ENCODE assay signal across 1 cellular context in the genomic region with DNA sequence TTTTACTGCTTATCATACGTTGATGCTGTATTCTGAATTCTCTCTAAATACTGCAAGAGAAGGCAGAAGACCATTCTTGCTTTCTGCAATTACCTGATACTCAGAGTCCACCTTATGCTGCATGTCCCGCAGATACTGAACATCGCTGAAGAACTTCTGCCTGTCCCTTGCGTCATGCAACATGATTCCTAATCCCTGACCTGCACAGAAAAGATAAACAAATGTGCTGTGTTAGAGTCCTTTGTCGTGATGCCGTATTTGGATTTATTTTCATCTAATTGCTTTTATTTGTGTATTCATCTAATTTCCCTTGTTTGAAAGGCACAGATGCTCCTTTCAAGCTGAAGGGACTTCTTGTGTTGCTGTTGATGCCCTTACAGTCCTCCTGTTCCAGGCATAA.
TF ChIP-seq lines count a peak whose summit lies in the region.

No MANE protein-coding gene starts in this region.

TF ChIP-seq in GM12878, 131 proteins besides CTCF, POLR2A, EP300 and RAD21 (continued from another document):
- TF ChIP-seq, protein P1, sequence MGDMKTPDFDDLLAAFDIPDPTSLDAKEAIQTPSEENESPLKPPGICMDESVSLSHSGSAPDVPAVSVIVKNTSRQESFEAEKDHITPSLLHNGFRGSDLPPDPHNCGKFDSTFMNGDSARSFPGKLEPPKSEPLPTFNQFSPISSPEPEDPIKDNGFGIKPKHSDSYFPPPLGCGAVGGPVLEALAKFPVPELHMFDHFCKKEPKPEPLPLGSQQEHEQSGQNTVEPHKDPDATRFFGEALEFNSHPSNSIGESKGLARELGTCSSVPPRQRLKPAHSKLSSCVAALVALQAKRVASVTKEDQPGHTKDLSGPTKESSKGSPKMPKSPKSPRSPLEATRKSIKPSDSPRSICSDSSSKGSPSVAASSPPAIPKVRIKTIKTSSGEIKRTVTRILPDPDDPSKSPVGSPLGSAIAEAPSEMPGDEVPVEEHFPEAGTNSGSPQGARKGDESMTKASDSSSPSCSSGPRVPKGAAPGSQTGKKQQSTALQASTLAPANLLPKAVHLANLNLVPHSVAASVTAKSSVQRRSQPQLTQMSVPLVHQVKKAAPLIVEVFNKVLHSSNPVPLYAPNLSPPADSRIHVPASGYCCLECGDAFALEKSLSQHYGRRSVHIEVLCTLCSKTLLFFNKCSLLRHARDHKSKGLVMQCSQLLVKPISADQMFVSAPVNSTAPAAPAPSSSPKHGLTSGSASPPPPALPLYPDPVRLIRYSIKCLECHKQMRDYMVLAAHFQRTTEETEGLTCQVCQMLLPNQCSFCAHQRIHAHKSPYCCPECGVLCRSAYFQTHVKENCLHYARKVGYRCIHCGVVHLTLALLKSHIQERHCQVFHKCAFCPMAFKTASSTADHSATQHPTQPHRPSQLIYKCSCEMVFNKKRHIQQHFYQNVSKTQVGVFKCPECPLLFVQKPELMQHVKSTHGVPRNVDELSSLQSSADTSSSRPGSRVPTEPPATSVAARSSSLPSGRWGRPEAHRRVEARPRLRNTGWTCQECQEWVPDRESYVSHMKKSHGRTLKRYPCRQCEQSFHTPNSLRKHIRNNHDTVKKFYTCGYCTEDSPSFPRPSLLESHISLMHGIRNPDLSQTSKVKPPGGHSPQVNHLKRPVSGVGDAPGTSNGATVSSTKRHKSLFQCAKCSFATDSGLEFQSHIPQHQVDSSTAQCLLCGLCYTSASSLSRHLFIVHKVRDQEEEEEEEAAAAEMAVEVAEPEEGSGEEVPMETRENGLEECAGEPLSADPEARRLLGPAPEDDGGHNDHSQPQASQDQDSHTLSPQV (IDR thresholded peaks at IDR 0.05): no peak
- no peak for TF ChIP-seq ZNF217 (IDR thresholded peaks at IDR 0.05)
- TF ChIP-seq TCF3 (IDR thresholded peaks at IDR 0.05; ENCODE audit: borderline replicate concordance, insufficient read depth, low read depth, low read length): no peak
- no peak for TF ChIP-seq NFYA (IDR thresholded peaks at IDR 0.05; ENCODE audit: borderline replicate concordance, low read depth, low read length)
- no peak for TF ChIP-seq EZH2 (IDR thresholded peaks at IDR 0.05; ENCODE audit: borderline replicate concordance, control insufficient read depth, low read depth, low read length)
- no peak for TF ChIP-seq SMARCA5 (IDR thresholded peaks at IDR 0.05)
- TF ChIP-seq PML (IDR thresholded peaks at IDR 0.05; ENCODE audit: low read length): no peak
- no peak for TF ChIP-seq TCF7 (IDR thresholded peaks at IDR 0.05; ENCODE audit: borderline replicate concordance)
- TF ChIP-seq, protein P2, sequence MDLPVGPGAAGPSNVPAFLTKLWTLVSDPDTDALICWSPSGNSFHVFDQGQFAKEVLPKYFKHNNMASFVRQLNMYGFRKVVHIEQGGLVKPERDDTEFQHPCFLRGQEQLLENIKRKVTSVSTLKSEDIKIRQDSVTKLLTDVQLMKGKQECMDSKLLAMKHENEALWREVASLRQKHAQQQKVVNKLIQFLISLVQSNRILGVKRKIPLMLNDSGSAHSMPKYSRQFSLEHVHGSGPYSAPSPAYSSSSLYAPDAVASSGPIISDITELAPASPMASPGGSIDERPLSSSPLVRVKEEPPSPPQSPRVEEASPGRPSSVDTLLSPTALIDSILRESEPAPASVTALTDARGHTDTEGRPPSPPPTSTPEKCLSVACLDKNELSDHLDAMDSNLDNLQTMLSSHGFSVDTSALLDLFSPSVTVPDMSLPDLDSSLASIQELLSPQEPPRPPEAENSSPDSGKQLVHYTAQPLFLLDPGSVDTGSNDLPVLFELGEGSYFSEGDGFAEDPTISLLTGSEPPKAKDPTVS (IDR thresholded peaks at IDR 0.05; ENCODE audit: low read depth, low read length): no peak
- TF ChIP-seq, protein P3, sequence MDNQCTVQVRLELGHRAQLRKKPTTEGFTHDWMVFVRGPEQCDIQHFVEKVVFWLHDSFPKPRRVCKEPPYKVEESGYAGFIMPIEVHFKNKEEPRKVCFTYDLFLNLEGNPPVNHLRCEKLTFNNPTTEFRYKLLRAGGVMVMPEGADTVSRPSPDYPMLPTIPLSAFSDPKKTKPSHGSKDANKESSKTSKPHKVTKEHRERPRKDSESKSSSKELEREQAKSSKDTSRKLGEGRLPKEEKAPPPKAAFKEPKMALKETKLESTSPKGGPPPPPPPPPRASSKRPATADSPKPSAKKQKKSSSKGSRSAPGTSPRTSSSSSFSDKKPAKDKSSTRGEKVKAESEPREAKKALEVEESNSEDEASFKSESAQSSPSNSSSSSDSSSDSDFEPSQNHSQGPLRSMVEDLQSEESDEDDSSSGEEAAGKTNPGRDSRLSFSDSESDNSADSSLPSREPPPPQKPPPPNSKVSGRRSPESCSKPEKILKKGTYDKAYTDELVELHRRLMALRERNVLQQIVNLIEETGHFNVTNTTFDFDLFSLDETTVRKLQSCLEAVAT (IDR thresholded peaks at IDR 0.05): no peak
- no peak for TF ChIP-seq MEF2A (IDR thresholded peaks at IDR 0.05; ENCODE audit: insufficient read depth, low read depth, low read length)
- no peak for TF ChIP-seq MTA3 (IDR thresholded peaks at IDR 0.05; ENCODE audit: borderline replicate concordance, low read length)
